Comparison of ENCODE assay signal across 1 cellular context in genomic region chr1:29271724-29272123, GRCh38.
TF ChIP-seq lines count a peak whose summit lies in the region.

No MANE protein-coding gene starts in this region.

TF ChIP-seq in H1, 55 proteins besides CTCF, POLR2A, EP300 and RAD21:
- TF ChIP-seq HDAC2 (IDR thresholded peaks at IDR 0.05; ENCODE audit: borderline replicate concordance in 1 of 2, low read depth in 2 of 2, low read length in 2 of 2), result peak in 1 of 2 experiments; percentile 61; a peak in 1 of 4 replicates
- TF ChIP-seq NRF1 (IDR thresholded peaks at IDR 0.05; ENCODE audit: low read depth, low read length), result no peak
- 0 out of 2 replicates have a peak, but pooled peaks have one; percentile 61 for TF ChIP-seq KDM1A (IDR thresholded peaks at IDR 0.05; ENCODE audit: borderline replicate concordance, low read length)
- peak; percentile 72 for TF ChIP-seq CTBP2 (IDR thresholded peaks at IDR 0.05; ENCODE audit: borderline replicate concordance, insufficient read depth, insufficient read length, low read length)
- 0 out of 2 replicates have a peak, but pooled peaks have one; percentile 23 for TF ChIP-seq TAF1 (IDR thresholded peaks at IDR 0.05; ENCODE audit: low read depth, low read length)
- TF ChIP-seq SIN3A (conservative IDR thresholded peaks at IDR 0.05 in 1 of 2, IDR thresholded peaks at IDR 0.05 in 1 of 2; ENCODE audit: low read depth in 1 of 2, low read length in 2 of 2), result 0 out of 4 replicates have a peak, but pooled peaks of 1 of the 2 experiments have one; percentile 34
- TF ChIP-seq YY1 (IDR thresholded peaks at IDR 0.05; ENCODE audit: low read depth, low read length), result 0 out of 2 replicates have a peak, but pooled peaks have one; percentile 45
- no peak for TF ChIP-seq CHD2 (IDR thresholded peaks at IDR 0.05; ENCODE audit: low read length)
- TF ChIP-seq JUN (IDR thresholded peaks at IDR 0.05; ENCODE audit: low read depth, low read length), result no peak
- peak; percentile 100 for TF ChIP-seq TEAD4 (IDR thresholded peaks at IDR 0.05; ENCODE audit: low read depth, low read length)
- peak; percentile 69; the same call in 1 of the 2 replicates for TF ChIP-seq SP1 (IDR thresholded peaks at IDR 0.05; ENCODE audit: low read depth, low read length)
